Comparison of ENCODE assay signal across 24 cellular contexts in genomic region chr11:44454686-44455085, GRCh38.
"Had no signal": no experiment of that assay in that cellular context is flagged by ENCODE, and none has a peak within 500 bp of the region (broad histone marks: within the 10 kb centered on the region; RNA-seq: fewer than 3 reads in every experiment).

No MANE protein-coding gene starts in this region.

- H3K4me1 Mint-ChIP-seq: activated T-helper 17 cell treated with anti-CD3 and anti-CD28 coated beads, Interleukin-2, amount 50 U/mL, for 72 hours; IgD-negative memory B cell had no signal

- H3K27ac ChIP-seq: brain microvascular endothelial cell, cardiac muscle cell, SJCRH30 had no signal

- H3K9me3 ChIP-seq: SJCRH30 had no signal

- H3K27me3 ChIP-seq: brain microvascular endothelial cell, cardiac muscle cell, SJCRH30 had no signal

- H3K4me3 Mint-ChIP-seq: activated CD8-positive, alpha-beta T cell treated with anti-CD3 and anti-CD28 coated beads for 36 hours; activated naive CD4-positive, alpha-beta T cell treated with anti-CD3 and anti-CD28 coated beads for 36 hours; activated naive CD8-positive, alpha-beta T cell; activated T-helper 17 cell treated with anti-CD3 and anti-CD28 coated beads, Interleukin-2, amount 50 U/mL, for 72 hours; IgD-negative memory B cell; T-helper 1 cell treated with Interleukin-12 subunit alpha and Interleukin-12 subunit beta and Interleukin-4 antibody, amounts not matched to agents 30 μg/mL and 1 μg/mL, for 36 hours had no signal

- H3K4me3 ChIP-seq: cardiac muscle cell, SJCRH30 had no signal

- H3K36me3 Mint-ChIP-seq: activated naive CD8-positive, alpha-beta T cell; IgD-negative memory B cell had no signal

- H3K27ac Mint-ChIP-seq: activated CD8-positive, alpha-beta T cell treated with anti-CD3 and anti-CD28 coated beads for 36 hours; activated naive CD4-positive, alpha-beta T cell treated with anti-CD3 and anti-CD28 coated beads for 36 hours; activated naive CD8-positive, alpha-beta T cell; activated T-helper 17 cell treated with anti-CD3 and anti-CD28 coated beads, Interleukin-2, amount 50 U/mL, for 72 hours; IgD-negative memory B cell; T-helper 1 cell treated with Interleukin-12 subunit alpha and Interleukin-12 subunit beta and Interleukin-4 antibody, amounts not matched to agents 30 μg/mL and 1 μg/mL, for 36 hours had no signal

- ATAC-seq: activated CD4-positive, CD25-positive, alpha-beta regulatory T cell treated with anti-CD3 and anti-CD28 coated beads, Interleukin-2, amount 50 U/mL, for 24 hours; activated CD8-positive, alpha-beta T cell treated with anti-CD3 and anti-CD28 coated beads for 36 hours; activated T-helper 17 cell treated with anti-CD3 and anti-CD28 coated beads, Interleukin-2, amount 50 U/mL, for 72 hours had no signal

- H3K9me3 Mint-ChIP-seq: activated CD8-positive, alpha-beta T cell treated with anti-CD3 and anti-CD28 coated beads for 36 hours; activated naive CD4-positive, alpha-beta T cell treated with anti-CD3 and anti-CD28 coated beads for 36 hours; activated T-helper 17 cell treated with anti-CD3 and anti-CD28 coated beads, Interleukin-2, amount 50 U/mL, for 72 hours; IgD-negative memory B cell; T-helper 1 cell treated with Interleukin-12 subunit alpha and Interleukin-12 subunit beta and Interleukin-4 antibody, amounts not matched to agents 30 μg/mL and 1 μg/mL, for 36 hours had no signal

- DNase-seq: activated CD4-positive, alpha-beta T cell treated with anti-CD3 and anti-CD28 coated beads for 4 hours; activated CD8-positive, alpha-beta T cell treated with anti-CD3 and anti-CD28 coated beads for 36 hours; activated gamma-delta T cell; activated naive CD4-positive, alpha-beta T cell treated with anti-CD3 and anti-CD28 coated beads for 36 hours; activated T-cell treated with anti-CD3 and anti-CD28 coated beads for 4 hours; activated T-cell treated with anti-CD3 and anti-CD28 coated beads, Interleukin-2, amount 50 U/mL, for 48 hours; amygdala; brain microvascular endothelial cell; KG1; NCI-H1092; NCI-H1417; NCI-H1930; NCI-H2171; NCI-H2227 treated with DMSO at 0.1 percent for 48 hours; NCI-H446 treated with DMSO at 0.1 percent for 48 hours; NCI-H524 treated with DMSO at 0.1 percent for 48 hours; NCI-H748 treated with DMSO at 0.1 percent for 48 hours; SJCRH30 had no signal

- H3K27me3 Mint-ChIP-seq: activated CD8-positive, alpha-beta T cell treated with anti-CD3 and anti-CD28 coated beads for 36 hours; activated naive CD8-positive, alpha-beta T cell; activated T-helper 17 cell treated with anti-CD3 and anti-CD28 coated beads, Interleukin-2, amount 50 U/mL, for 72 hours; IgD-negative memory B cell had no signal

- H3K36me3 ChIP-seq: brain microvascular endothelial cell, cardiac muscle cell, SJCRH30 had no signal

- H3K4me1 ChIP-seq: SJCRH30 had no signal
